Comparison of ENCODE assay signal across 23 cellular contexts in genomic region chr11:134995746-134996145, GRCh38.
"Had no signal": no experiment of that assay in that cellular context is flagged by ENCODE, and none has a peak within 500 bp of the region (broad histone marks: within the 10 kb centered on the region; RNA-seq: fewer than 3 reads in every experiment).

No MANE protein-coding gene starts in this region.

- H3K9me3 Mint-ChIP-seq: activated CD4-positive, alpha-beta T cell treated with anti-CD3 and anti-CD28 coated beads, Interleukin-2, amount 10 ng/mL, durations not matched to agents 7 days and 5 days; activated T-cell treated with anti-CD3 and anti-CD28 coated beads, Interleukin-2, amount 50 U/mL, for 4 hours; central memory CD8-positive, alpha-beta T cell; stimulated activated effector memory CD8-positive, alpha-beta T cell treated with anti-CD3 and anti-CD28 coated beads, Interleukin-12 subunit alpha, Interleukin-12 subunit beta, amount 100 ng/mL, for 72 hours had no signal

- H3K27ac Mint-ChIP-seq: activated CD4-positive, alpha-beta T cell treated with anti-CD3 and anti-CD28 coated beads, Interleukin-2, amount 10 ng/mL, durations not matched to agents 7 days and 5 days; activated CD8-positive, alpha-beta T cell treated with anti-CD3 and anti-CD28 coated beads, Interleukin-2, amount 10 ng/mL, durations not matched to agents 7 days and 5 days; naive thymus-derived CD8-positive, alpha-beta T cell; stimulated activated effector memory CD8-positive, alpha-beta T cell treated with anti-CD3 and anti-CD28 coated beads, Interleukin-12 subunit alpha, Interleukin-12 subunit beta, amount 100 ng/mL, for 72 hours; T-cell had no signal

- H3K4me1 Mint-ChIP-seq: activated CD4-positive, alpha-beta T cell treated with anti-CD3 and anti-CD28 coated beads, Interleukin-2, amount 10 ng/mL, durations not matched to agents 7 days and 5 days; central memory CD8-positive, alpha-beta T cell; naive thymus-derived CD8-positive, alpha-beta T cell; stimulated activated effector memory CD8-positive, alpha-beta T cell treated with anti-CD3 and anti-CD28 coated beads, Interleukin-12 subunit alpha, Interleukin-12 subunit beta, amount 100 ng/mL, for 72 hours; T-cell had no signal

- H3K27me3 ChIP-seq: brain microvascular endothelial cell, colonic mucosa, gastrocnemius medialis, neutrophil, pancreas, testis, upper lobe of left lung had no signal

- ATAC-seq: activated CD8-positive, alpha-beta T cell treated with anti-CD3 and anti-CD28 coated beads, Interleukin-2, amount 10 ng/mL, durations not matched to agents 7 days and 5 days; activated T-cell treated with anti-CD3 and anti-CD28 coated beads, Interleukin-2, amount 50 U/mL, for 4 hours; gastrocnemius medialis; naive thymus-derived CD8-positive, alpha-beta T cell; pancreas; stimulated activated effector memory CD8-positive, alpha-beta T cell treated with anti-CD3 and anti-CD28 coated beads, Interleukin-12 subunit alpha, Interleukin-12 subunit beta, amount 100 ng/mL, for 72 hours; T-cell had no signal

- DNase-seq: activated CD4-positive, alpha-beta T cell treated with anti-CD3 and anti-CD28 coated beads, Interleukin-2, amount 10 ng/mL, durations not matched to agents 7 days and 5 days; activated CD4-positive, CD25-positive, alpha-beta regulatory T cell; activated CD8-positive, alpha-beta T cell treated with anti-CD3 and anti-CD28 coated beads, Interleukin-2, amount 10 ng/mL, durations not matched to agents 7 days and 5 days; activated effector memory CD4-positive, alpha-beta T cell treated with Interleukin-2 at 50 U/mL for 16 hours; activated naive CD4-positive, alpha-beta T cell treated with anti-CD3 and anti-CD28 coated beads, Interleukin-2, amount 50 U/mL, for 16 hours; activated T-cell treated with anti-CD3 and anti-CD28 coated beads, Interleukin-2, amount 50 U/mL, for 4 hours; aorta; brain microvascular endothelial cell; colonic mucosa; gastrocnemius medialis; heart right ventricle; mesenchymal stem cell; naive thymus-derived CD8-positive, alpha-beta T cell; pancreas; sigmoid colon; stimulated activated CD4-positive, alpha-beta T cell treated with anti-CD3 and anti-CD28 coated beads, Interleukin-4, amount 100 ng/mL, for 24 hours; stomach; T-cell; testis; upper lobe of left lung had no signal

- H3K4me3 ChIP-seq: colonic mucosa, gastrocnemius medialis, heart right ventricle, pancreas, sigmoid colon, stomach, testis, upper lobe of left lung had no signal

- H3K27ac ChIP-seq: brain microvascular endothelial cell, colonic mucosa, gastrocnemius medialis, neutrophil, pancreas, sigmoid colon, stomach, testis, upper lobe of left lung had no signal

- H3K4me1 ChIP-seq: colonic mucosa, gastrocnemius medialis, pancreas, sigmoid colon, stomach, upper lobe of left lung had no signal

- H3K36me3 Mint-ChIP-seq: naive thymus-derived CD8-positive, alpha-beta T cell; stimulated activated effector memory CD8-positive, alpha-beta T cell treated with anti-CD3 and anti-CD28 coated beads, Interleukin-12 subunit alpha, Interleukin-12 subunit beta, amount 100 ng/mL, for 72 hours; T-cell had no signal

- H3K4me3 Mint-ChIP-seq: activated CD4-positive, alpha-beta T cell treated with anti-CD3 and anti-CD28 coated beads, Interleukin-2, amount 10 ng/mL, durations not matched to agents 7 days and 5 days; activated CD8-positive, alpha-beta T cell treated with anti-CD3 and anti-CD28 coated beads, Interleukin-2, amount 10 ng/mL, durations not matched to agents 7 days and 5 days; activated T-cell treated with anti-CD3 and anti-CD28 coated beads, Interleukin-2, amount 50 U/mL, for 4 hours; central memory CD8-positive, alpha-beta T cell; naive thymus-derived CD8-positive, alpha-beta T cell; stimulated activated effector memory CD8-positive, alpha-beta T cell treated with anti-CD3 and anti-CD28 coated beads, Interleukin-12 subunit alpha, Interleukin-12 subunit beta, amount 100 ng/mL, for 72 hours; T-cell had no signal

- H3K36me3 ChIP-seq: brain microvascular endothelial cell, colonic mucosa, gastrocnemius medialis, heart right ventricle, neutrophil, pancreas, sigmoid colon, stomach, upper lobe of left lung had no signal
